In genomic region chr15:68511073-68511991, GRCh38 we compare ENCODE assay signal across 13 cellular contexts.
DNase-seq lines count a peak whose midpoint lies in the region; ATAC-seq and TF ChIP-seq lines count a peak whose summit lies in the region.
"Had no signal": no experiment of that assay in that cellular context is flagged by ENCODE, and none has a peak within 500 bp of the region (broad histone marks: within the 10 kb centered on the region; RNA-seq: fewer than 3 reads in every experiment).

No MANE protein-coding gene starts in this region.

- no peaks in the 10 kb centered on the region for H3K9me3 ChIP-seq in colonic mucosa

- peak; percentile 61 to 69 for ATAC-seq in left cardiac atrium
- ATAC-seq in HG03175 (IDR thresholded peaks at IDR 0.05; ENCODE audit: unreplicated experiment), result no peak
- ATAC-seq: PC-3 had no signal

- intact Hi-C loops in left cardiac atrium (cut with DNase I), result loop anchor here in 1 of 2 donors (10.0 kb wide), 1 partner anchor 207 kb away; no protein-coding TSS in a partner anchor
- intact Hi-C loops in colonic mucosa (cut with DNase I), result no loop called here

- H3K27me3 ChIP-seq in colonic mucosa, result no peaks in the 10 kb centered on the region

- no peak overlapping the region for H3K9ac ChIP-seq in colonic mucosa (ENCODE audit: low read depth in 2 of 2, low read length in 2 of 2)

- H3K27ac ChIP-seq in colonic mucosa (no peak overlapping the region), substantia nigra (ENCODE audit: low read depth, low read length, poor library complexity, severe bottlenecking) (no peak overlapping the region)

- DNase-seq in GM03348 (ENCODE audit: low spot score), result peak; percentile 83
- peak; percentile 62 for DNase-seq in astrocyte of the hippocampus (ENCODE audit: low read depth, low spot score)
- DNase-seq in left cardiac atrium, result peak; percentile 55
- peak; percentile 95 for DNase-seq in skeletal muscle cell (ENCODE audit: low read depth)
- no peak for DNase-seq in colonic mucosa
- DNase-seq in substantia nigra (lab: John Stamatoyannopoulos, UW), result no peak
- no peak for DNase-seq in activated CD4-positive, alpha-beta T cell treated with anti-CD3 and anti-CD28 coated beads, Interleukin-2, amount 50 U/mL, for 1 hour
- DNase-seq: GDM1; NCI-H1105 treated with DMSO at 0.1 percent for 48 hours; NCI-H510A; PC-3; stimulated activated CD4-positive, alpha-beta T cell treated with anti-CD3 and anti-CD28 coated beads, Interleukin-4, amount 100 ng/mL, for 1 hour had no signal

- no peaks in the 10 kb centered on the region for H3K36me3 ChIP-seq in colonic mucosa

- no peaks in the 10 kb centered on the region for H3K4me1 ChIP-seq in colonic mucosa

- TF ChIP-seq CTCF in colonic mucosa (IDR thresholded peaks at IDR 0.05), result no peak

- H3K4me3 ChIP-seq in skeletal muscle cell (ENCODE audit: low read depth, low read length) (no peak overlapping the region), colonic mucosa (no peak overlapping the region)

Comparison
In these comparisons a context has a peak if more than half of its experiments do, and no peak if none do; other contexts are left out.
1. DNase-seq: peak in GM03348 (single experiment), astrocyte of the hippocampus (single experiment), left cardiac atrium (single experiment) and skeletal muscle cell (single experiment); none in colonic mucosa (single experiment), substantia nigra (0 of 49) and activated CD4-positive, alpha-beta T cell treated with anti-CD3 and anti-CD28 coated beads, Interleukin-2, amount 50 U/mL, for 1 hour (single experiment).